ENCODE assay signal across 16 cellular contexts in the genomic region with DNA sequence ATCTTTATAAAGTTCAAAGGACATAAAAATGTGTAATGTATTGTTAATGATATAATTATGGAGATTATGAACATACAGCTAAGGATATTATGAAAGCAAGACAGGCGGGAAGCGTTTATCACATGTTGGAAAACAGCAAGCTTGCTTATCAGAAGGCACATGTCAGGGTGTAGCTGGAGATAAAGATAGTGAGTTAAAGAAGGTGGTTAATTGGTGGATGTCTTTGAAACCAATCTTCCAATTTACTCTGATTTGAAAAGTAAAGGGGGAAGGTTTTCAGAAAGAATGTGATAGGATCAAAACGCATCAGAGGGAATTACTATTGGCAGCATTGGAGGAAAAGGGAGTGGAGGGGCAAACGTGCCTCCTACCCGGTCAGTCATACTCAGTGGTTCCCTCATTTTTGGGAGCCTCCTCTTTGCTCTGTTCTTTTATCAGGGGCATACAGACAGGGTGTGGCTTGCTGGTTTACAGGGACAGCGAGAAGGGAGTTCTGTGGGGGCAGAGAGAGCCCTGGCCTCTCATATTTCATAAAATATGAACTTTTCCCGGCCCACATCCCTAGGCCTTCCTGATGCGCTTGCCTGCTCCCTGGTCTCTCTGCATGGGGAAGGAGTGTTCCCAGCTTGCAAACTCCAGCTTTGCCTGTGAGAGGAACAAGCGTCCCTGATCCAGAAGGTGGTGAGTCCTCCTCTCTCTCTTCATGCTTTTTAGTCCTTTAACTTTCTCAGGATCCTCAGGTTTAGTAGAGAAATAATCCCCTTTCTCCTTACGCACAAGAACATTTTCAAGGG. TPM values are rescaled to one million over a fixed set of nuclear protein-coding genes. Genes with fewer than 3 reads are reported as not detected.
"Had no signal": no experiment of that assay in that cellular context is flagged by ENCODE, and none has a peak within 500 bp of the region (broad histone marks: within the 10 kb centered on the region; RNA-seq: fewer than 3 reads in every experiment).

No MANE protein-coding gene starts in this region.

- ATAC-seq: activated CD8-positive, alpha-beta T cell treated with anti-CD3 and anti-CD28 coated beads for 36 hours; activated T-cell treated with anti-CD3 and anti-CD28 coated beads, Interleukin-2, amount 50 U/mL, for 4 hours; stimulated activated naive CD8-positive, alpha-beta T cell treated with anti-CD3 and anti-CD28 coated beads, Interleukin-15, amount 100 ng/mL, for 72 hours had no signal

- H3K4me3 ChIP-seq: adrenal gland, esophagus squamous epithelium, sigmoid colon, upper lobe of left lung had no signal

- H3K27me3 ChIP-seq: adrenal gland, esophagus squamous epithelium, sigmoid colon, upper lobe of left lung had no signal

- DNase-seq: activated CD4-positive, alpha-beta T cell treated with anti-CD3 and anti-CD28 coated beads for 4 hours; activated CD8-positive, alpha-beta T cell treated with anti-CD3 and anti-CD28 coated beads for 36 hours; activated effector memory CD4-positive, alpha-beta T cell treated with anti-CD3 and anti-CD28 coated beads, Interleukin-2, amount 50 U/mL, for 16 hours; activated T-cell treated with anti-CD3 and anti-CD28 coated beads, Interleukin-2, amount 50 U/mL, for 4 hours; adrenal gland; caudate nucleus; esophagus squamous epithelium; nephron progenitor cell; sigmoid colon; stimulated activated CD4-positive, alpha-beta T cell treated with anti-CD3 and anti-CD28 coated beads, Interleukin-1b, Interleukin-23, amount 100 ng/mL, for 48 hours; stimulated activated naive CD8-positive, alpha-beta T cell treated with anti-CD3 and anti-CD28 coated beads, Interleukin-15, amount 100 ng/mL, for 72 hours; T-helper 9 cell; upper lobe of left lung had no signal

- H3K27me3 Mint-ChIP-seq: activated CD8-positive, alpha-beta T cell treated with anti-CD3 and anti-CD28 coated beads for 36 hours; activated naive CD4-positive, alpha-beta T cell treated with anti-CD3 and anti-CD28 coated beads, Interleukin-2, amount 50 U/mL, for 24 hours; stimulated activated naive CD8-positive, alpha-beta T cell treated with anti-CD3 and anti-CD28 coated beads, Interleukin-15, amount 100 ng/mL, for 72 hours had no signal

- H3K9me3 Mint-ChIP-seq: activated CD8-positive, alpha-beta T cell treated with anti-CD3 and anti-CD28 coated beads for 36 hours; activated naive CD4-positive, alpha-beta T cell treated with anti-CD3 and anti-CD28 coated beads, Interleukin-2, amount 50 U/mL, for 24 hours; activated T-cell treated with anti-CD3 and anti-CD28 coated beads, Interleukin-2, amount 50 U/mL, for 4 hours; nephron progenitor cell; stimulated activated naive CD8-positive, alpha-beta T cell treated with anti-CD3 and anti-CD28 coated beads, Interleukin-15, amount 100 ng/mL, for 72 hours had no signal

- H3K4me3 Mint-ChIP-seq: activated CD8-positive, alpha-beta T cell treated with anti-CD3 and anti-CD28 coated beads for 36 hours; activated naive CD4-positive, alpha-beta T cell treated with anti-CD3 and anti-CD28 coated beads, Interleukin-2, amount 50 U/mL, for 24 hours; activated T-cell treated with anti-CD3 and anti-CD28 coated beads, Interleukin-2, amount 50 U/mL, for 4 hours; nephron progenitor cell; stimulated activated naive CD8-positive, alpha-beta T cell treated with anti-CD3 and anti-CD28 coated beads, Interleukin-15, amount 100 ng/mL, for 72 hours had no signal

- H3K36me3 ChIP-seq: adrenal gland had no signal

- H3K27ac Mint-ChIP-seq: activated CD8-positive, alpha-beta T cell treated with anti-CD3 and anti-CD28 coated beads for 36 hours; activated naive CD4-positive, alpha-beta T cell treated with anti-CD3 and anti-CD28 coated beads, Interleukin-2, amount 50 U/mL, for 24 hours; nephron progenitor cell; stimulated activated naive CD8-positive, alpha-beta T cell treated with anti-CD3 and anti-CD28 coated beads, Interleukin-15, amount 100 ng/mL, for 72 hours had no signal

RNA-seq across cellular contexts. Expression of gene TMEM269, which starts 40.5 kb away (rescaled TPM):
- total RNA-seq: esophagus squamous epithelium, glomerular endothelial cell, mesenteric fat pad, sigmoid colon had no signal
